26 cellular contexts compared by ENCODE assay signal in genomic region chrX:132235488-132235887, GRCh38.
"Had no signal": no experiment of that assay in that cellular context is flagged by ENCODE, and none has a peak within 500 bp of the region (broad histone marks: within the 10 kb centered on the region; RNA-seq: fewer than 3 reads in every experiment).

No MANE protein-coding gene starts in this region.

- H3K4me3 ChIP-seq: colonic mucosa, esophagus squamous epithelium, gastrocnemius medialis, heart right ventricle, left lung, lower lobe of right lung had no signal

- H3K27me3 ChIP-seq: colonic mucosa, esophagus squamous epithelium, gastrocnemius medialis had no signal

- DNase-seq: colonic mucosa; cortex of kidney; effector CD8-positive, alpha-beta T cell; effector memory CD8-positive, alpha-beta T cell; endodermal cell; erythroblast; esophagus squamous epithelium; foreskin fibroblast; foreskin melanocyte; gastrocnemius medialis; glutamatergic neuron; head of caudate nucleus; heart right ventricle; hippocampal formation; left cardiac atrium; left lung; left ventricle myocardium superior; lower lobe of right lung; mesenchymal stem cell; midbrain had no signal

- H3K27ac Mint-ChIP-seq: dendritic cell treated with granulocyte-macrophage colony-stimulating factor and Interleukin-4, amounts not matched to agents 40 ng/mL and 50 ng/mL, for 4 days; endodermal cell had no signal

- ATAC-seq: effector memory CD8-positive, alpha-beta T cell; esophagus mucosa; gastrocnemius medialis; heart right ventricle; left cardiac atrium; left lung; left ventricle myocardium superior; lower lobe of right lung had no signal

- H3K9me3 ChIP-seq: colonic mucosa, esophagus squamous epithelium, gastrocnemius medialis, heart right ventricle, left lung, lower lobe of right lung had no signal

- H3K27me3 Mint-ChIP-seq: dendritic cell treated with granulocyte-macrophage colony-stimulating factor and Interleukin-4, amounts not matched to agents 40 ng/mL and 50 ng/mL, for 4 days; effector memory CD8-positive, alpha-beta T cell had no signal

- H3K27ac ChIP-seq: colonic mucosa, epithelial cell of prostate, esophagus squamous epithelium, gastrocnemius medialis, heart right ventricle, left lung, lower lobe of right lung had no signal

- H3K4me1 ChIP-seq: colonic mucosa, esophagus squamous epithelium, gastrocnemius medialis, heart right ventricle, left lung, lower lobe of right lung had no signal

- H3K9me3 Mint-ChIP-seq: dendritic cell treated with granulocyte-macrophage colony-stimulating factor and Interleukin-4, amounts not matched to agents 40 ng/mL and 50 ng/mL, for 4 days; effector memory CD8-positive, alpha-beta T cell; endodermal cell had no signal

- FAIRE-seq: endometrium, islet of Langerhans, keratinocyte had no signal

- H3K4me3 Mint-ChIP-seq: dendritic cell treated with granulocyte-macrophage colony-stimulating factor and Interleukin-4, amounts not matched to agents 40 ng/mL and 50 ng/mL, for 4 days; effector memory CD8-positive, alpha-beta T cell; endodermal cell had no signal

- H3K36me3 ChIP-seq: colonic mucosa, esophagus squamous epithelium, gastrocnemius medialis, heart right ventricle, left lung, lower lobe of right lung had no signal
